In the genomic region with DNA sequence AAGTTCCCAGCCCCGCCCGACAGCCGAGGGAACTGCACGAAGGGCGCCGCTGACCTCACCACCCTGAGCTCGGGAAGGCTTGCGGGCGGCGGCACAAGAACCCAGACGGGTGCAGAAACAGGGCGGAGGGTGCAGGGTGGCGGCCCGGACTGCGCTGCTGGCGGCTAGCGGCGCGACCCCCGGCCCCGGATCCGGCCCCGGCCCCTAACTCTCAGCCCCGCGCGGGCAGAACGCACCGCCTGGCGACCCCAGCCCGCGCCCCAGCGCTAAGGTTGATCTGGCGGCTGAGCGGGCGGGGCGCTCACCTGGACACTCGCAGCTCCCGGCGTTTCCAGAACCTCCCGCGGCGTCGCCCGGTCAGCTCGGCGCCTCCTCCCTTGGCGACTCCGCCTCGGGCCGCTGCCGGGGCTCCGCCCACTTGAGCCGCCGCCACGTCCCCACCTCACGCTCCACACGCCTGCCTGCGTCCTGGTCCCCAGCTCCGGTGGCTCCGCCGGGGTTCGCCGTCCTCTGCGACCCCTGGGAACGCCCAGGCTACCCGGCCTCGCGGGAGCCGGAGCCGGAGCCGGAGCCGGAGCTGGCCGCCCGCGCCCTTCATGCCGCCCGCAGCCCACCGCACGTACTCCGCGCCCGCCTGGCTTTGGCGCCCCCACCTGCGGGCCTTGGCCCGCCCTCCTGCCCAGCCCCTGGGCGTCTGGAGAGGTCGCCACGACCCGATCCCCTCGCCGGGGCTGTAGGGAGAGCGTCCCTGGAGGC, we compare ENCODE assay signal across 8 cellular contexts. TPM values are rescaled to one million over a fixed set of nuclear protein-coding genes. Genes with fewer than 3 reads are reported as not detected.
DNase-seq lines count a peak whose midpoint lies in the region; ATAC-seq and TF ChIP-seq lines count a peak whose summit lies in the region.

A gene (minus strand): TSS at position 369 of the 756 bp plus-strand sequence. CDS start 9,227 bp downstream, outside the sequence.

- POLR2A ChIA-PET in CD4-positive, alpha-beta memory T cell (lab: Charles Lee; ENCODE audit: partially characterized antibody) = no interaction called here

- peaks cover 15 to 21% of the 10 kb centered on the region in 2 donors for H3K27me3 Mint-ChIP-seq in CD4-positive, alpha-beta memory T cell
- peaks cover 31% of the 10 kb centered on the region for H3K27me3 Mint-ChIP-seq in nephron progenitor cell (ENCODE audit: low read depth, poor library complexity)

- no peak within 1 kb of the TSS for H3K27ac ChIP-seq in CD4-positive, alpha-beta memory T cell (ENCODE audit: low read depth, low read length)
- H3K27ac ChIP-seq in gastroesophageal sphincter (peak within 1 kb of the TSS; percentile 87 to 94 (median 92)), thyroid gland (peak within 1 kb of the TSS; percentile 78 to 91 (median 86))

- intact Hi-C loops in CD4-positive, alpha-beta memory T cell (cut with micrococcal nuclease) = no loop called here
- intact Hi-C loops in thyroid gland (cut with DNase I) = no loop called here

- TF ChIP-seq CTCF in gastroesophageal sphincter (IDR thresholded peaks at IDR 0.05) = peak in 3 of 4 experiments; percentile 23 to 68 (median 48)
- no peak for TF ChIP-seq CTCF in nephron progenitor cell (IDR thresholded peaks at IDR 0.05)
- TF ChIP-seq CTCF in thyroid gland (IDR thresholded peaks at IDR 0.05) = peak in 3 of 6 experiments; percentile 16 to 36 (median 28)

- peak within 1 kb of the TSS; percentile 85 for H3K9ac ChIP-seq in NT2/D1 (ENCODE audit: insufficient read length, low read depth)

- H3K9me3 Mint-ChIP-seq in CD4-positive, alpha-beta memory T cell = no peaks in the 10 kb centered on the region
- H3K9me3 Mint-ChIP-seq in nephron progenitor cell = no peaks in the 10 kb centered on the region

- peak within 1 kb of the TSS; percentile 11 to 72 (median 52) for H3K4me3 Mint-ChIP-seq in CD4-positive, alpha-beta memory T cell
- H3K4me3 Mint-ChIP-seq in nephron progenitor cell = peak within 1 kb of the TSS; percentile 88

- H3K4me1 Mint-ChIP-seq in CD4-positive, alpha-beta memory T cell = peaks cover 5 to 28% (median 13%) of the 10 kb centered on the region in 4 donors
- peaks cover 48% of the 10 kb centered on the region for H3K4me1 Mint-ChIP-seq in nephron progenitor cell

- H3K9me3 ChIP-seq in CD4-positive, alpha-beta memory T cell (ENCODE audit: control insufficient read depth in 1 of 2, low read length in 2 of 2) = no peaks in the 10 kb centered on the region
- H3K9me3 ChIP-seq in NT2/D1 (ENCODE audit: insufficient read depth, low read length) = no peaks in the 10 kb centered on the region
- H3K9me3 ChIP-seq in gastroesophageal sphincter = no peaks in the 10 kb centered on the region
- H3K9me3 ChIP-seq in thyroid gland = no peaks in the 10 kb centered on the region

- H3K36me3 ChIP-seq in CD4-positive, alpha-beta memory T cell (ENCODE audit: insufficient read depth, low read length) = no peaks in the 10 kb centered on the region
- peaks cover 3% of the 10 kb centered on the region for H3K36me3 ChIP-seq in NT2/D1 (ENCODE audit: insufficient read depth, insufficient read length, low read length)
- no peaks in the 10 kb centered on the region for H3K36me3 ChIP-seq in gastroesophageal sphincter
- no peaks in the 10 kb centered on the region for H3K36me3 ChIP-seq in thyroid gland

- 0% methylated on average over 2 of the region's 92 CpGs; no CpG with 5 or more reads in 1 of the 2 donors for WGBS in gastroesophageal sphincter (ENCODE audit: low coverage in 1 of 2), 2 donors
- 0% methylated on average over 25 of the region's 92 CpGs; no CpG with 5 or more reads in 1 of the 2 donors for WGBS in thyroid gland, 2 donors

- no peaks in the 10 kb centered on the region for H3K27me3 ChIP-seq in CD4-positive, alpha-beta memory T cell (ENCODE audit: insufficient read depth, low read length)
- H3K27me3 ChIP-seq in NT2/D1 (ENCODE audit: insufficient read depth, insufficient read length) (peaks cover 15% of the 10 kb centered on the region), gastroesophageal sphincter (no peaks in the 10 kb centered on the region), thyroid gland (no peaks in the 10 kb centered on the region)

- peaks cover 4% of the 10 kb centered on the region for H3K4me1 ChIP-seq in CD4-positive, alpha-beta memory T cell (ENCODE audit: insufficient read depth, low read length)
- H3K4me1 ChIP-seq in NT2/D1 (ENCODE audit: insufficient read depth, insufficient read length) = peaks cover 9% of the 10 kb centered on the region
- H3K4me1 ChIP-seq in gastroesophageal sphincter = peaks cover 7 to 54% (median 37%) of the 10 kb centered on the region in 3 donors
- peaks cover 23 to 49% of the 10 kb centered on the region in 2 donors for H3K4me1 ChIP-seq in thyroid gland

- peak within 1 kb of the TSS in 1 of 2 donors; percentile 45 for H3K4me3 ChIP-seq in CD4-positive, alpha-beta memory T cell (ENCODE audit: low read length in 2 of 2)
- H3K4me3 ChIP-seq in NT2/D1 (ENCODE audit: insufficient read length, low read depth) (peak within 1 kb of the TSS; percentile 47), gastroesophageal sphincter (peak within 1 kb of the TSS; percentile 88 to 96), thyroid gland (replicated peaks in 1 of 3) (peak within 1 kb of the TSS; percentile 62 to 79 (median 71))

- H3K36me3 Mint-ChIP-seq in CD4-positive, alpha-beta memory T cell = no peaks in the 10 kb centered on the region
- H3K36me3 Mint-ChIP-seq in nephron progenitor cell (ENCODE audit: low read depth) = no peaks in the 10 kb centered on the region

- TF ChIP-seq POLR2A in gastroesophageal sphincter (IDR thresholded peaks at IDR 0.05) (peak; percentile 48 to 67), thyroid gland (IDR thresholded peaks at IDR 0.05) (peak; percentile 23 to 91)

- DNase-seq in CD4-positive, alpha-beta memory T cell = peak in 1 of 5 donors; percentile 14
- peak; percentile 35 for DNase-seq in GM19240 (ENCODE audit: insufficient read length, low spot score)
- no peak for DNase-seq in NT2/D1 (ENCODE audit: low read depth, low spot score)
- DNase-seq in activated gamma-delta T cell treated with Interleukin-2 at 50 U/mL for 16 hours = peak; percentile 23
- peak; percentile 85 for DNase-seq in nephron progenitor cell
- peak; percentile 85 to 87 for DNase-seq in thyroid gland

- ATAC-seq in HG03354 (IDR thresholded peaks at IDR 0.05; ENCODE audit: poor library complexity, severe bottlenecking, unreplicated experiment) = peak; percentile 87
- ATAC-seq in gastroesophageal sphincter = peak; percentile 90

- H3K27ac Mint-ChIP-seq in CD4-positive, alpha-beta memory T cell = peak within 1 kb of the TSS in 2 of 7 donors; percentile 24 to 46
- peak within 1 kb of the TSS; percentile 60 for H3K27ac Mint-ChIP-seq in nephron progenitor cell

- CTCF ChIA-PET in CD4-positive, alpha-beta memory T cell (lab: Charles Lee; ENCODE audit: partially characterized antibody) = interaction anchor here (2.0 kb wide), 1 partner anchor 11 kb away, joined by 11 read pairs; no protein-coding TSS in a partner anchor

- no peak for TF ChIP-seq EP300 in gastroesophageal sphincter (IDR thresholded peaks at IDR 0.05)

RNA-seq across cellular contexts. Expression of the gene that starts here (rescaled TPM):
- under 1 TPM; 0.28 to 0.96 TPM for total RNA-seq in CD4-positive, alpha-beta memory T cell
- under 1 TPM in 1 of 2 donors, not detected in 1; 0.14 TPM for polyA plus RNA-seq in CD4-positive, alpha-beta memory T cell
- 10 to 100 TPM; 32.8 to 48.7 (median 37.6) TPM for total RNA-seq in gastroesophageal sphincter
- total RNA-seq in thyroid gland = 10 to 100 TPM; 21.3 to 32.0 (median 29.6) TPM

Comparison
In these comparisons a context has a peak if more than half of its experiments do, and no peak if none do; other contexts are left out.
1. RNA of the gene that starts here (total RNA-seq): 32.8 to 48.7 TPM in gastroesophageal sphincter and 21.3 to 32.0 TPM in thyroid gland; 0.28 to 0.96 TPM in CD4-positive, alpha-beta memory T cell; every median in the first group is over 10 times any median in the second.